ENCODE assay signal across 17 cellular contexts in genomic region chr7:18637516-18637915, GRCh38.
"Had no signal": no experiment of that assay in that cellular context is flagged by ENCODE, and none has a peak within 500 bp of the region (broad histone marks: within the 10 kb centered on the region; RNA-seq: fewer than 3 reads in every experiment).

No MANE protein-coding gene starts in this region.

- H3K9me3 Mint-ChIP-seq: natural killer cell, neural crest cell, type B pancreatic cell had no signal

- H3K36me3 ChIP-seq: esophagus squamous epithelium, suprapubic skin, thyroid gland had no signal

- H3K36me3 Mint-ChIP-seq: natural killer cell, type B pancreatic cell had no signal

- H3K27me3 ChIP-seq: esophagus squamous epithelium, hepatocyte, suprapubic skin, thyroid gland had no signal

- H3K27me3 Mint-ChIP-seq: type B pancreatic cell had no signal

- H3K4me3 ChIP-seq: esophagus squamous epithelium, hepatocyte, suprapubic skin, thyroid gland had no signal

- H3K27ac ChIP-seq: epithelial cell of prostate, hepatocyte had no signal

- H3K4me3 Mint-ChIP-seq: natural killer cell, neural crest cell, type B pancreatic cell had no signal

- H3K4me1 Mint-ChIP-seq: neural crest cell had no signal

- H3K27ac Mint-ChIP-seq: natural killer cell, type B pancreatic cell had no signal

- H3K4me1 ChIP-seq: esophagus squamous epithelium, thyroid gland had no signal

- DNase-seq: effector memory CD4-positive, alpha-beta T cell; esophagus squamous epithelium; head of caudate nucleus; mammary epithelial cell; natural killer cell; posterior cingulate gyrus; right cardiac atrium; small intestine; stimulated activated CD4-positive, alpha-beta T cell treated with anti-CD3 and anti-CD28 coated beads, Interleukin-12 subunit alpha, Interleukin-12 subunit beta, amount 100 ng/mL, for 4 hours; stimulated activated naive CD8-positive, alpha-beta T cell treated with anti-CD3 and anti-CD28 coated beads, Interleukin-15, Interleukin-2, amounts not matched to agents 100 U/mL and 50 U/mL, for 24 hours; thyroid gland had no signal

- H2AFZ ChIP-seq: hepatocyte had no signal

- H3K4me2 ChIP-seq: hepatocyte had no signal

- H3K9me3 ChIP-seq: esophagus squamous epithelium, suprapubic skin, thyroid gland had no signal

- ATAC-seq: left lobe of liver; natural killer cell; right cardiac atrium; stimulated activated naive CD8-positive, alpha-beta T cell treated with anti-CD3 and anti-CD28 coated beads, Interleukin-15, Interleukin-2, amounts not matched to agents 100 U/mL and 50 U/mL, for 24 hours had no signal

- H3K79me2 ChIP-seq: hepatocyte had no signal
